25 cellular contexts compared by ENCODE assay signal in the genomic region with DNA sequence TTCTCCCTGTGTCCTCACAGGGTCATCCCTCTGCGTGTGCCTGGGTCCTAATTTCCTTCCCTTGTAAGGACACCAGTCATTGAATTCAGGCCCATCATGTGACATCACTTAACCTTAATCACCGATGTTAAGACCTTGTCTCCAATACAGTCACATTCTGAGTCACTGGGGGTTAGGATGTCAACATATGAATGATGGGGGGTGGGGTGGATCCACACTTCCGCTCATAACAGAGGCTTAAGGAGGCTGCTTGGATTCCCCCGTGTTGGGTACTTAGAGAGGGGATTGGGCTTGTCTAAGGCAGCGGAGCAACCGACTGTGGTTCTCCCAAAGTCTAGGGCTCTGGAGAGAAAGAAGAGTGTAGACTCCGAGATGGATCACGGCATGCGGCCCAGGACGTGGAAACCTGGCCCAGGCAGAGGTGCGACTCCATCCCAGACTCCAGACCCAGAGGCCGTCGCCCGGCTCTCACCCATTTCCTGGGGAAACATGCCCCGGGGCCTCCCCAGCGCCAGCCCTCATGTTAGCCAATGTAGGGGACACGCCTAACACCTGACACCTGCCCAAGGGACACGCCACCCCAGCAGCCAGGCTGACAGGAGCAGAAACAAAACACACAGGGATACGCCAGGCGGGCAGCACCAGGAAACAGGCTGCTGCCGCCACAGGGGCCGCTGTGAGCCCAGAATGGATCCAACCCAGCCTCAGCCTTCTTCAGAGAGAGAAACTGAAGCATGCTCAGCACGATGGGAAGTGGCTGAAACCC. TPM values are rescaled to one million over a fixed set of nuclear protein-coding genes. Genes with fewer than 3 reads are reported as not detected.
DNase-seq lines count a peak whose midpoint lies in the region; ATAC-seq and TF ChIP-seq lines count a peak whose summit lies in the region.
"Had no signal": no experiment of that assay in that cellular context is flagged by ENCODE, and none has a peak within 500 bp of the region (broad histone marks: within the 10 kb centered on the region; RNA-seq: fewer than 3 reads in every experiment).

No MANE protein-coding gene starts in this region.

- H4K20me1 ChIP-seq in BLaER1 = no peaks in the 10 kb centered on the region

- peaks cover 56% of the 10 kb centered on the region for H3K4me1 ChIP-seq in BLaER1
- peaks cover 24% of the 10 kb centered on the region for H3K4me1 ChIP-seq in NT2/D1 (ENCODE audit: insufficient read depth, insufficient read length)
- H3K4me1 ChIP-seq: SJCRH30, upper lobe of left lung had no signal

- H3K27ac ChIP-seq in BLaER1 = peak overlapping the region; percentile 90
- H3K27ac ChIP-seq: brain microvascular endothelial cell, ovary, SJCRH30, upper lobe of left lung had no signal

- H3K4me3 ChIP-seq in BLaER1 = peak overlapping the region; percentile 62
- no peak overlapping the region for H3K4me3 ChIP-seq in GM06990 (replicated peaks; ENCODE audit: low read depth, low read length)
- H3K4me3 ChIP-seq in NT2/D1 (ENCODE audit: insufficient read length, low read depth) = no peak overlapping the region
- H3K4me3 ChIP-seq: ovary, SJCRH30, upper lobe of left lung had no signal

- H3K36me3 ChIP-seq in BLaER1 (no peaks in the 10 kb centered on the region), GM06990 (ENCODE audit: control insufficient read depth, insufficient read depth, low read length) (no peaks in the 10 kb centered on the region), NT2/D1 (ENCODE audit: insufficient read depth, insufficient read length, low read length) (no peaks in the 10 kb centered on the region)
- H3K36me3 ChIP-seq: brain microvascular endothelial cell, ovary, SJCRH30, upper lobe of left lung had no signal

- CTCF ChIA-PET in HEK293T (lab: Yijun Ruan, JAX) = no interaction called here

- H3K27me3 ChIP-seq in BLaER1 = no peaks in the 10 kb centered on the region
- peaks cover 2% of the 10 kb centered on the region for H3K27me3 ChIP-seq in GM06990 (replicated peaks; ENCODE audit: control insufficient read depth, insufficient read depth, low read length)
- no peaks in the 10 kb centered on the region for H3K27me3 ChIP-seq in NT2/D1 (ENCODE audit: insufficient read depth, insufficient read length)
- H3K27me3 ChIP-seq: brain microvascular endothelial cell, ovary, upper lobe of left lung had no signal

- H3K9ac ChIP-seq in BLaER1 (peak overlapping the region; percentile 78), NT2/D1 (ENCODE audit: insufficient read length, low read depth) (peak overlapping the region; percentile 8)

- peaks cover 7% of the 10 kb centered on the region; the same call in 1 of the 2 replicates for H3K9me3 ChIP-seq in BLaER1
- no peaks in the 10 kb centered on the region; the same call in 1 of the 2 replicates for H3K9me3 ChIP-seq in NT2/D1 (ENCODE audit: insufficient read depth, low read length)
- H3K9me3 ChIP-seq: ovary, SJCRH30, upper lobe of left lung had no signal

- TF ChIP-seq CTCF in GM06990 (IDR thresholded peaks at IDR 0.05; ENCODE audit: insufficient read depth, low read length, poor library complexity, severe bottlenecking) = peak; percentile 3

- POLR2A ChIA-PET in HEK293T (lab: Yijun Ruan, JAX) = no interaction called here

- ATAC-seq in esophagus mucosa = peak; percentile 19
- ATAC-seq in GM18907 (IDR thresholded peaks at IDR 0.05; ENCODE audit: unreplicated experiment) = no peak
- ATAC-seq: activated naive CD8-positive, alpha-beta T cell treated with anti-CD3 and anti-CD28 coated beads, Interleukin-2, amount 50 U/mL, for 24 hours had no signal

- peak overlapping the region; percentile 91 for H3K4me2 ChIP-seq in BLaER1

- DNase-seq in GM06990 (ENCODE audit: extremely low read depth, insufficient read length) (no peak), NT2/D1 (ENCODE audit: low read depth, low spot score) (no peak), HEK293T (ENCODE audit: extremely low spot score) (no peak), germinal center (ENCODE audit: low spot score) (no peak)
- no peak for DNase-seq in central memory CD4-positive, alpha-beta T cell
- DNase-seq: activated CD4-positive, alpha-beta T cell treated with anti-CD3 and anti-CD28 coated beads, Interleukin-2, amount 10 ng/mL, durations not matched to agents 7 days and 5 days; activated effector memory CD4-positive, alpha-beta T cell treated with Interleukin-2 at 50 U/mL for 16 hours; activated naive CD8-positive, alpha-beta T cell treated with anti-CD3 and anti-CD28 coated beads, Interleukin-2, amount 50 U/mL, for 24 hours; brain microvascular endothelial cell; head of caudate nucleus; HFFc6; kidney; NCI-H1048; NCI-H2081; NCI-H446; ovary; right cardiac atrium; SJCRH30; stimulated activated CD8-positive, alpha-beta memory T cell treated with anti-CD3 and anti-CD28 coated beads, Interleukin-4, amount 100 ng/mL, for 48 hours had no signal

TF ChIP-seq in HEK293T, 16 proteins besides CTCF, POLR2A, EP300 and RAD21:
- TF ChIP-seq HDGF (IDR thresholded peaks at IDR 0.05; ENCODE audit: borderline replicate concordance) (no peak), BHLHE40 (IDR thresholded peaks at IDR 0.05; ENCODE audit: borderline replicate concordance) (no peak)
- TF ChIP-seq, protein P1, sequence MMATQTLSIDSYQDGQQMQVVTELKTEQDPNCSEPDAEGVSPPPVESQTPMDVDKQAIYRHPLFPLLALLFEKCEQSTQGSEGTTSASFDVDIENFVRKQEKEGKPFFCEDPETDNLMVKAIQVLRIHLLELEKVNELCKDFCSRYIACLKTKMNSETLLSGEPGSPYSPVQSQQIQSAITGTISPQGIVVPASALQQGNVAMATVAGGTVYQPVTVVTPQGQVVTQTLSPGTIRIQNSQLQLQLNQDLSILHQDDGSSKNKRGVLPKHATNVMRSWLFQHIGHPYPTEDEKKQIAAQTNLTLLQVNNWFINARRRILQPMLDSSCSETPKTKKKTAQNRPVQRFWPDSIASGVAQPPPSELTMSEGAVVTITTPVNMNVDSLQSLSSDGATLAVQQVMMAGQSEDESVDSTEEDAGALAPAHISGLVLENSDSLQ (IDR thresholded peaks at IDR 0.05) = no peak

RNA-seq across cellular contexts. Expression of a gene that starts 17.1 kb away (rescaled TPM):
- total RNA-seq in esophagus mucosa = not detected
- total RNA-seq: activated CD4-positive, alpha-beta T cell treated with anti-CD3 and anti-CD28 coated beads, Interleukin-2, amount 10 ng/mL, durations not matched to agents 7 days and 5 days; HFFc6; kidney; lung microvascular endothelial cell; myocyte; SJCRH30 had no signal

RNA-seq across cellular contexts. Expression of a gene that starts 43.5 kb away (rescaled TPM):
- total RNA-seq in esophagus mucosa = not detected
- total RNA-seq: activated CD4-positive, alpha-beta T cell treated with anti-CD3 and anti-CD28 coated beads, Interleukin-2, amount 10 ng/mL, durations not matched to agents 7 days and 5 days; HFFc6; kidney; lung microvascular endothelial cell; myocyte; ovary; right cardiac atrium; SJCRH30; upper lobe of left lung had no signal

RNA-seq across cellular contexts. Expression of a gene that starts 47.5 kb away (rescaled TPM):
- total RNA-seq in esophagus mucosa = 103 TPM
